In genomic region chr10:70996549-70996948, GRCh38 we compare ENCODE assay signal across 1 cellular context.
TF ChIP-seq lines count a peak whose summit lies in the region.

No MANE protein-coding gene starts in this region.

TF ChIP-seq in IMR-90, 13 proteins besides CTCF, POLR2A, EP300 and RAD21 (continued from another document):
- no peak for TF ChIP-seq CHD1 (IDR thresholded peaks at IDR 0.05; ENCODE audit: low read depth, low read length)
- no peak for TF ChIP-seq CEBPB (IDR thresholded peaks at IDR 0.05; ENCODE audit: low read depth, low read length)
- no peak for TF ChIP-seq BHLHE40 (IDR thresholded peaks at IDR 0.05; ENCODE audit: low read depth, low read length)
- no peak for TF ChIP-seq NFE2L2 (IDR thresholded peaks at IDR 0.05; ENCODE audit: low read depth, low read length)
- no peak for TF ChIP-seq SMC3 (IDR thresholded peaks at IDR 0.05; ENCODE audit: low read depth, low read length)
- no peak for TF ChIP-seq MXI1 (IDR thresholded peaks at IDR 0.05; ENCODE audit: borderline replicate concordance, low read depth, low read length)
- TF ChIP-seq ELK1 (IDR thresholded peaks at IDR 0.05; ENCODE audit: borderline replicate concordance, low read depth, low read length), result no peak
- no peak for TF ChIP-seq MAFK (IDR thresholded peaks at IDR 0.05; ENCODE audit: low read depth, low read length)
TF ChIP-seq in IMR-90: peak in this region for 0.
